1 cellular context compared by ENCODE assay signal in the genomic region with DNA sequence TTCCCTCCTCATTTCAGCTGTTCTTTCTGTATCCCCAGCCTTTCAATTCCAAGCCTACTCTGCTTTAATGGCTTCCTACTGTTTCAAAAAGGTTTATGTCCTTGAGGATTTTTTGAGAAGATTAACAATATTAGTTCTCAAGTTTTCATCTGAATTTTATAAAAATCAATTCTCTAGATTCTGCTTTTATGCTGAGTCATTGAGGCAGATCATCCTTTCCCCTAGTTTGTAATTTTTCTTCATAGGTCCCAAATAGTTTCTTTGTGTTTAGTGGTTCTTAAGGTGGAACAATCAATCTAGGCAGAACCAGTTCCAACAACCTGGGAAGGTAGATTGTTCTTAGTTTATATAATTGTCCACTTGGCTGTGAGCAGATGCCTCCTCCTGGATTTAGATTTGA.
TF ChIP-seq lines count a peak whose summit lies in the region.

No MANE protein-coding gene starts in this region.

TF ChIP-seq in SK-N-SH treated with all-trans-retinoic acid at 6 μM for 48 hours, 23 proteins besides CTCF, POLR2A, EP300 and RAD21 (continued from another document):
- no peak for TF ChIP-seq PATZ1 (CRISPR knock-in tag; IDR thresholded peaks at IDR 0.05; ENCODE audit: borderline replicate concordance)
- no peak for TF ChIP-seq CSDC2 (CRISPR knock-in tag; IDR thresholded peaks at IDR 0.05)
- TF ChIP-seq ZNF8 (CRISPR knock-in tag; IDR thresholded peaks at IDR 0.05), result no peak
- no peak for TF ChIP-seq ZNF70 (CRISPR knock-in tag; IDR thresholded peaks at IDR 0.05)
- no peak for TF ChIP-seq ESRRG (CRISPR knock-in tag; IDR thresholded peaks at IDR 0.05)
- no peak for TF ChIP-seq ZFP3 (CRISPR knock-in tag; IDR thresholded peaks at IDR 0.05)
